Comparison of ENCODE assay signal across 10 cellular contexts in genomic region chr10:95908450-95908849, GRCh38. TPM values are rescaled to one million over a fixed set of nuclear protein-coding genes. Genes with fewer than 3 reads are reported as not detected.
DNase-seq lines count a peak whose midpoint lies in the region; ATAC-seq and TF ChIP-seq lines count a peak whose summit lies in the region.
"Had no signal": no experiment of that assay in that cellular context is flagged by ENCODE, and none has a peak within 500 bp of the region (broad histone marks: within the 10 kb centered on the region; RNA-seq: fewer than 3 reads in every experiment).

No MANE protein-coding gene starts in this region.

- no peak overlapping the region for H4K5ac ChIP-seq in mesendoderm (ENCODE audit: low read length)

- no peak for ATAC-seq in stimulated activated naive CD8-positive, alpha-beta T cell treated with anti-CD3 and anti-CD28 coated beads, Interleukin-15, amount 100 ng/mL, for 72 hours
- ATAC-seq in GM21515 (IDR thresholded peaks at IDR 0.05; ENCODE audit: unreplicated experiment) = no peak

- no peaks in the 10 kb centered on the region for H3K27me3 ChIP-seq in mesendoderm (ENCODE audit: insufficient read depth, low read length, poor library complexity)
- H3K27me3 ChIP-seq: stomach had no signal

- peak overlapping the region; percentile 91 for H3K4me3 Mint-ChIP-seq in stimulated activated naive CD8-positive, alpha-beta T cell treated with anti-CD3 and anti-CD28 coated beads, Interleukin-15, Interleukin-2, amounts not matched to agents 100 ng/mL and 50 ng/mL, for 24 hours
- H3K4me3 Mint-ChIP-seq in stimulated activated naive CD8-positive, alpha-beta T cell treated with anti-CD3 and anti-CD28 coated beads, Interleukin-15, amount 100 ng/mL, for 72 hours = peak overlapping the region in 1 of 2 donors; percentile 93
- peak overlapping the region; percentile 92 for H3K4me3 Mint-ChIP-seq in activated T-helper 2 cell treated with anti-CD3 and anti-CD28 coated beads, Interferon-gamma antibody, Interleukin-2, Interleukin-4, amounts not matched to agents 10 μg/mL and 5 μg/mL and 100 μg/mL, durations not matched to agents 14 hours and 24 hours and 36 hours (ENCODE audit: low read depth)

- no peak overlapping the region for H3K23ac ChIP-seq in mesendoderm (ENCODE audit: low read length)

- H3K27ac Mint-ChIP-seq in stimulated activated naive CD8-positive, alpha-beta T cell treated with anti-CD3 and anti-CD28 coated beads, Interleukin-15, Interleukin-2, amounts not matched to agents 100 ng/mL and 50 ng/mL, for 24 hours = peak overlapping the region; percentile 94
- no peak overlapping the region for H3K27ac Mint-ChIP-seq in stimulated activated naive CD8-positive, alpha-beta T cell treated with anti-CD3 and anti-CD28 coated beads, Interleukin-15, amount 100 ng/mL, for 72 hours
- H3K27ac Mint-ChIP-seq in activated T-helper 2 cell treated with anti-CD3 and anti-CD28 coated beads, Interferon-gamma antibody, Interleukin-2, Interleukin-4, amounts not matched to agents 10 μg/mL and 5 μg/mL and 100 μg/mL, durations not matched to agents 14 hours and 24 hours and 36 hours = no peak overlapping the region

- no peaks in the 10 kb centered on the region for H3K4me1 ChIP-seq in mesendoderm (ENCODE audit: control insufficient read depth, low read depth, low read length)

- DNase-seq in stimulated activated naive CD8-positive, alpha-beta T cell treated with anti-CD3 and anti-CD28 coated beads, Interleukin-15, amount 100 ng/mL, for 72 hours = no peak
- DNase-seq in activated T-helper 2 cell treated with anti-CD3 and anti-CD28 coated beads, Interferon-gamma antibody, Interleukin-2, Interleukin-4, amounts not matched to agents 10 μg/mL and 5 μg/mL and 100 μg/mL, durations not matched to agents 14 hours and 24 hours and 36 hours (ENCODE audit: low spot score) = no peak
- DNase-seq in mesendoderm (no peak), dedifferentiated amniotic fluid mesenchymal stem cell (ENCODE audit: extremely low spot score) (no peak), GDM1 (lab: John Stamatoyannopoulos, UW) (no peak), GM10248 (ENCODE audit: extremely low spot score) (no peak)

- peaks cover 7% of the 10 kb centered on the region for H3K36me3 Mint-ChIP-seq in stimulated activated naive CD8-positive, alpha-beta T cell treated with anti-CD3 and anti-CD28 coated beads, Interleukin-15, Interleukin-2, amounts not matched to agents 100 ng/mL and 50 ng/mL, for 24 hours (ENCODE audit: low read depth)
- peaks cover 8% of the 10 kb centered on the region for H3K36me3 Mint-ChIP-seq in activated T-helper 2 cell treated with anti-CD3 and anti-CD28 coated beads, Interferon-gamma antibody, Interleukin-2, Interleukin-4, amounts not matched to agents 10 μg/mL and 5 μg/mL and 100 μg/mL, durations not matched to agents 14 hours and 24 hours and 36 hours (ENCODE audit: low read depth)

- H3K36me3 ChIP-seq in mesendoderm (ENCODE audit: control insufficient read depth, insufficient read depth, low read length) = no peaks in the 10 kb centered on the region

- CTCF ChIA-PET in GM10248 (lab: Yijun Ruan, JAX) = interaction anchor here (0.6 to 1.6 kb wide), 3 partner anchors 17 to 321 kb away, joined by 3 to 5 read pairs (median 3); partner anchors contain the start of gene TCTN3

- H3K27me3 Mint-ChIP-seq in stimulated activated naive CD8-positive, alpha-beta T cell treated with anti-CD3 and anti-CD28 coated beads, Interleukin-15, Interleukin-2, amounts not matched to agents 100 ng/mL and 50 ng/mL, for 24 hours = no peaks in the 10 kb centered on the region
- H3K27me3 Mint-ChIP-seq in stimulated activated naive CD8-positive, alpha-beta T cell treated with anti-CD3 and anti-CD28 coated beads, Interleukin-15, amount 100 ng/mL, for 72 hours = peaks cover 6% of the 10 kb centered on the region
- peaks cover 15% of the 10 kb centered on the region for H3K27me3 Mint-ChIP-seq in activated T-helper 2 cell treated with anti-CD3 and anti-CD28 coated beads, Interferon-gamma antibody, Interleukin-2, Interleukin-4, amounts not matched to agents 10 μg/mL and 5 μg/mL and 100 μg/mL, durations not matched to agents 14 hours and 24 hours and 36 hours (ENCODE audit: low read depth)

- no CpG with 5 or more reads among the region's 4 CpGs for WGBS in mesendoderm (ENCODE audit: extremely low coverage, insufficient coverage, low lambda C conversion rate)

- H3K9ac ChIP-seq in mesendoderm (ENCODE audit: low read length) = no peak overlapping the region

- POLR2A ChIA-PET in GM10248 (lab: Yijun Ruan, JAX) = no interaction called here

- no peak overlapping the region for H2BK120ac ChIP-seq in mesendoderm (ENCODE audit: low read depth, low read length)

- no peak overlapping the region for H3K27ac ChIP-seq in mesendoderm (ENCODE audit: low read depth, low read length)

- no peak overlapping the region for H2BK5ac ChIP-seq in mesendoderm (ENCODE audit: low read length)

- no peak overlapping the region for H2BK15ac ChIP-seq in mesendoderm (replicated peaks; ENCODE audit: low read depth)

- H3K18ac ChIP-seq in mesendoderm (ENCODE audit: low read length) = no peak overlapping the region

- TF ChIP-seq CTCF in GM10248 (IDR thresholded peaks at IDR 0.05; ENCODE audit: control extremely low read depth, extremely low read depth, low read depth, missing control alignments) = no peak

- no peak overlapping the region for H3K4me2 ChIP-seq in mesendoderm (ENCODE audit: low read length)

- no peak overlapping the region for H3K4me3 ChIP-seq in mesendoderm (ENCODE audit: low read length)

- no peaks in the 10 kb centered on the region for H3K9me3 Mint-ChIP-seq in stimulated activated naive CD8-positive, alpha-beta T cell treated with anti-CD3 and anti-CD28 coated beads, Interleukin-15, Interleukin-2, amounts not matched to agents 100 ng/mL and 50 ng/mL, for 24 hours
- H3K9me3 Mint-ChIP-seq in stimulated activated naive CD8-positive, alpha-beta T cell treated with anti-CD3 and anti-CD28 coated beads, Interleukin-15, amount 100 ng/mL, for 72 hours = no peaks in the 10 kb centered on the region
- H3K9me3 Mint-ChIP-seq in activated T-helper 2 cell treated with anti-CD3 and anti-CD28 coated beads, Interferon-gamma antibody, Interleukin-2, Interleukin-4, amounts not matched to agents 10 μg/mL and 5 μg/mL and 100 μg/mL, durations not matched to agents 14 hours and 24 hours and 36 hours = no peaks in the 10 kb centered on the region

- peaks cover 18% of the 10 kb centered on the region for H3K4me1 Mint-ChIP-seq in stimulated activated naive CD8-positive, alpha-beta T cell treated with anti-CD3 and anti-CD28 coated beads, Interleukin-15, Interleukin-2, amounts not matched to agents 100 ng/mL and 50 ng/mL, for 24 hours (ENCODE audit: low read depth)
- peaks cover 17% of the 10 kb centered on the region for H3K4me1 Mint-ChIP-seq in stimulated activated naive CD8-positive, alpha-beta T cell treated with anti-CD3 and anti-CD28 coated beads, Interleukin-15, amount 100 ng/mL, for 72 hours
- H3K4me1 Mint-ChIP-seq in activated T-helper 2 cell treated with anti-CD3 and anti-CD28 coated beads, Interferon-gamma antibody, Interleukin-2, Interleukin-4, amounts not matched to agents 10 μg/mL and 5 μg/mL and 100 μg/mL, durations not matched to agents 14 hours and 24 hours and 36 hours (ENCODE audit: low read depth) = peaks cover 18% of the 10 kb centered on the region

- no peaks in the 10 kb centered on the region for H3K79me2 ChIP-seq in mesendoderm (ENCODE audit: control insufficient read depth, insufficient read depth, low read length)

- peaks cover 1% of the 10 kb centered on the region for H3K79me1 ChIP-seq in mesendoderm (ENCODE audit: low read length)

- H3K4ac ChIP-seq in mesendoderm (ENCODE audit: low read depth, low read length) = no peak overlapping the region

- peak overlapping the region; percentile 76 for H4K8ac ChIP-seq in mesendoderm (ENCODE audit: low read depth, low read length)

- H2AK5ac ChIP-seq in mesendoderm (ENCODE audit: low read length) = no peak overlapping the region

- intact Hi-C loops in activated T-helper 2 cell treated with anti-CD3 and anti-CD28 coated beads, Interferon-gamma antibody, Interleukin-2, Interleukin-4, amounts not matched to agents 10 μg/mL and 5 μg/mL and 100 μg/mL, durations not matched to agents 14 hours and 24 hours and 36 hours (cut with micrococcal nuclease) = loop anchor here (5.0 kb wide), 3 partner anchors 41 to 224 kb away; partner anchors contain the start of genes TCTN3 and ZNF518A

- no peak overlapping the region for H3K56ac ChIP-seq in mesendoderm (ENCODE audit: low read length)

RNA-seq across cellular contexts. Expression of gene CC2D2B, which starts 0.7 kb away (rescaled TPM):
- total RNA-seq in activated T-helper 2 cell treated with anti-CD3 and anti-CD28 coated beads, Interferon-gamma antibody, Interleukin-2, Interleukin-4, amounts not matched to agents 10 μg/mL and 5 μg/mL and 100 μg/mL, durations not matched to agents 14 hours and 24 hours and 36 hours = 0.18 and 0.75 TPM in 2 replicates
- 0.31 TPM for polyA plus RNA-seq in mesendoderm (2013, experiment 1 of 2)
- 0.31 TPM for polyA plus RNA-seq in mesendoderm (2013, experiment 2 of 2)
- total RNA-seq: IMR-90 had no signal
- polyA plus RNA-seq: IMR-90 had no signal
